ENCODE assay signal across 30 cellular contexts in genomic region chr1:24117132-24117531, GRCh38. TPM values are rescaled to one million over a fixed set of nuclear protein-coding genes. Genes with fewer than 3 reads are reported as not detected.
"Had no signal": no experiment of that assay in that cellular context is flagged by ENCODE, and none has a peak within 500 bp of the region (broad histone marks: within the 10 kb centered on the region; RNA-seq: fewer than 3 reads in every experiment).

No MANE protein-coding gene starts in this region.

- H3K4me3 ChIP-seq: coronary artery, dorsolateral prefrontal cortex, heart left ventricle, left ventricle myocardium inferior, mucosa of descending colon, skin epidermis, upper lobe of left lung had no signal

- H3K9me3 ChIP-seq: heart left ventricle, left ventricle myocardium inferior, mucosa of descending colon, upper lobe of left lung had no signal

- ATAC-seq: activated CD4-positive, CD25-positive, alpha-beta regulatory T cell treated with anti-CD3 and anti-CD28 coated beads, Interleukin-2, amount 50 U/mL, for 24 hours; heart left ventricle; sciatic nerve; stimulated activated naive CD8-positive, alpha-beta T cell treated with anti-CD3 and anti-CD28 coated beads, Interleukin-15, amount 100 ng/mL, for 72 hours had no signal

- H3K36me3 ChIP-seq: heart left ventricle, left ventricle myocardium inferior, upper lobe of left lung, WERI-Rb-1 had no signal

- DNase-seq: activated CD4-positive, alpha-beta memory T cell treated with anti-CD3 and anti-CD28 coated beads for 36 hours; activated CD4-positive, alpha-beta T cell treated with anti-CD3 and anti-CD28 coated beads, Interleukin-2, amount 10 ng/mL, durations not matched to agents 24 days and 14 days; activated CD8-positive, alpha-beta memory T cell treated with anti-CD3 and anti-CD28 coated beads, Interleukin-2, amount 50 U/mL, for 4 hours; activated effector memory CD4-positive, alpha-beta T cell treated with anti-CD3 and anti-CD28 coated beads, Interleukin-2, amount 50 U/mL, for 16 hours; activated naive CD4-positive, alpha-beta T cell treated with anti-CD3 and anti-CD28 coated beads, Interleukin-2, amount 50 U/mL, for 16 hours; activated T-cell treated with anti-CD3 and anti-CD28 coated beads, Interleukin-2, amount 50 U/mL, for 1 hour; amniotic stem cell; effector memory CD4-positive, alpha-beta T cell; erythroblast; left ventricle myocardium inferior; stimulated activated CD4-positive, alpha-beta T cell treated with anti-CD3 and anti-CD28 coated beads, Interleukin-12 subunit alpha, Interleukin-12 subunit beta, amount 100 ng/mL, for 4 hours; stimulated activated CD4-positive, alpha-beta T cell treated with anti-CD3 and anti-CD28 coated beads, Interleukin-4, amount 100 ng/mL, for 1 hour; stimulated activated naive CD8-positive, alpha-beta T cell treated with anti-CD3 and anti-CD28 coated beads, Interleukin-15, amount 100 ng/mL, for 72 hours; substantia nigra; T1000; upper lobe of left lung; WERI-Rb-1 had no signal

- H3K27ac ChIP-seq: dorsolateral prefrontal cortex, heart left ventricle, left ventricle myocardium inferior, upper lobe of left lung, WERI-Rb-1 had no signal

- H3K27me3 ChIP-seq: upper lobe of left lung had no signal

RNA-seq across cellular contexts. Expression of gene MYOM3, which starts 5.2 kb away (rescaled TPM):
- total RNA-seq: activated CD4-positive, alpha-beta memory T cell treated with anti-CD3 and anti-CD28 coated beads for 36 hours; activated CD4-positive, alpha-beta T cell treated with anti-CD3 and anti-CD28 coated beads, Interleukin-2, amount 10 ng/mL, durations not matched to agents 24 days and 14 days; activated CD8-positive, alpha-beta memory T cell treated with anti-CD3 and anti-CD28 coated beads for 36 hours; activated T-helper 1 cell treated with anti-CD3 and anti-CD28 coated beads, Interleukin-12 subunit alpha, Interleukin-12 subunit beta, Interleukin-2, Interleukin-4 antibody, amounts not matched to agents 30 ng/mL and 10 ng/mL and 1 ng/mL, durations not matched to agents 14 hours and 24 hours and 36 hours; fibroblast of lung; fibroblast of villous mesenchyme; lung microvascular endothelial cell had no signal
- polyA plus RNA-seq: fibroblast of lung had no signal

RNA-seq across cellular contexts. Expression of gene IL22RA1, which starts 25.8 kb away (rescaled TPM):
- total RNA-seq: activated CD4-positive, alpha-beta memory T cell treated with anti-CD3 and anti-CD28 coated beads for 36 hours; activated CD4-positive, alpha-beta T cell treated with anti-CD3 and anti-CD28 coated beads, Interleukin-2, amount 10 ng/mL, durations not matched to agents 24 days and 14 days; activated CD8-positive, alpha-beta memory T cell treated with anti-CD3 and anti-CD28 coated beads for 36 hours; activated T-helper 1 cell treated with anti-CD3 and anti-CD28 coated beads, Interleukin-12 subunit alpha, Interleukin-12 subunit beta, Interleukin-2, Interleukin-4 antibody, amounts not matched to agents 30 ng/mL and 10 ng/mL and 1 ng/mL, durations not matched to agents 14 hours and 24 hours and 36 hours; fibroblast of villous mesenchyme; lung microvascular endothelial cell; mesenteric fat pad; sciatic nerve had no signal
